In the genomic region with DNA sequence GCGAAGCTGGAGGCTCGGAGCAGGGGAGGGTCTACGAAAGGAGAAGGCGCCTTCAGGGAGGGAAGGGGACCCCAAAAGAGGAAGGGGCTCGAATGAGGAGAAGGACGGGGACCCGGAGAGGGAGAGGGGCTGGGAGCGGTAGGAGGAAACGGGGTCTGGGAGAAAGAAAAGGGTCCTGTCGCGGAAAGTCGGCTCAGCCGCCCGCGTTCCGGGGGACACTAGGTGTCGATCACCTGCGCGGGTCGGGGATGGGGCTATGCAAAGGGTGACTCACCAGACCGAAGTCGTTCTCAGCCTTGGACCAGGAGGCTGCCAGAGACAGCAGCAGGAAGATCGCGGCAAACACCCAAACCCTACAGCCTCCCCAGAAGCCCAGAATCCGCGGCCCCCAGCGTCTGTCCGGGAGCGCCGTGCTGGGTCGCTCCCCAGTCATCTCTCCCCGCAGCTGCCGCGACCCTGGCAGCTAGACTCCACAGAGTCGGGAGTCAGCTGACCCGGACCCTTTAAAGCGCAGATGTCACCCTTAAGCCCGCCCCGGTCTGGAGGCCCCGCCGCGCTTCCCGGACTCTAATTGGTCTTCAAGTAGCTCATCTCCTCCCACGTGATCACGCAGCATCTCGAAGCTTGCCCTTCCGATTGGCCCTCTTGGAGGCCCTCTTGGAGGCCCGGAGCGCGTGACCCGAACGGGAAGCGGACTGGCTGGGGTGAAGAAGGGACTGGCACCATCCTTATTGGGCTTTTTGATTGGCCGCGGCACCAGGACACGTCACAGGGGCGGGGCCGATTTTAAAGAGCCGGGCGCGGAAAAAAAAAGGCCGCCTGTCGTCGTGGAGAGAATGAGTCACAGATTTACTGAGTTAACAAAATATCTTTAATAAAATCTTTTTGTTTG, we compare ENCODE assay signal across 1 cellular context.
TF ChIP-seq lines count a peak whose summit lies in the region.

A gene (minus strand): TSS at position 478 of the 892 bp plus-strand sequence. CDS start 45 bp downstream, at position 433.

TF ChIP-seq in GM12878, 131 proteins besides CTCF, POLR2A, EP300 and RAD21 (continued from another document):
- TF ChIP-seq FOS (IDR thresholded peaks at IDR 0.05; ENCODE audit: borderline replicate concordance, extremely low read depth, insufficient read length) (peak; percentile 38), KAT2A (conservative IDR thresholded peaks at IDR 0.05; ENCODE audit: control insufficient read depth, low read depth, low read length) (no peak), IKZF2 (IDR thresholded peaks at IDR 0.05) (no peak), FOXK2 (IDR thresholded peaks at IDR 0.05) (no peak), TCF7 (IDR thresholded peaks at IDR 0.05; ENCODE audit: borderline replicate concordance) (no peak), POU2F2 (IDR thresholded peaks at IDR 0.05; ENCODE audit: borderline replicate concordance, low read depth, low read length) (peak; percentile 83; the same call in 2 of the 3 replicates), BCL11A (IDR thresholded peaks at IDR 0.05; ENCODE audit: low read depth, low read length) (no peak), ASH2L (IDR thresholded peaks at IDR 0.05; ENCODE audit: borderline replicate concordance, low read depth) (no peak), SP1 (IDR thresholded peaks at IDR 0.05; ENCODE audit: low read depth, low read length) (peak; percentile 90), YY1 (IDR thresholded peaks at IDR 0.05; ENCODE audit: low read depth, low read length) (peak; percentile 38), WRNIP1 (IDR thresholded peaks at IDR 0.05; ENCODE audit: borderline replicate concordance, low read depth, low read length) (no peak), CHD4 (IDR thresholded peaks at IDR 0.05) (no peak), CREB1 (IDR thresholded peaks at IDR 0.05; ENCODE audit: low read depth) (peak; percentile 92), SREBF1 (IDR thresholded peaks at IDR 0.05; ENCODE audit: low read length) (0 out of 2 replicates have a peak, but pooled peaks have one; percentile 39), POLR2AphosphoS2 (IDR thresholded peaks at IDR 0.05; ENCODE audit: low read depth, low read length) (peak; percentile 96), ZNF622 (IDR thresholded peaks at IDR 0.05) (no peak), ZZZ3 (IDR thresholded peaks at IDR 0.05; ENCODE audit: control insufficient read depth, insufficient read length, low read depth) (no peak), STAT1 (conservative IDR thresholded peaks at IDR 0.05) (no peak), SMAD5 (IDR thresholded peaks at IDR 0.05; ENCODE audit: low read depth) (peak; percentile 91; the same call in 1 of the 2 replicates), GABPA (IDR thresholded peaks at IDR 0.05; ENCODE audit: low read depth) (no peak), CREM (IDR thresholded peaks at IDR 0.05; ENCODE audit: low read depth) (peak; percentile 86), JUNB (IDR thresholded peaks at IDR 0.05) (no peak; the same call in 1 of the 2 replicates), MYC (IDR thresholded peaks at IDR 0.05; ENCODE audit: insufficient read depth, insufficient read length, insufficient replicate concordance, low read length, severe bottlenecking) (no peak), EED (IDR thresholded peaks at IDR 0.05; ENCODE audit: low read depth) (no peak), MEF2A (IDR thresholded peaks at IDR 0.05; ENCODE audit: insufficient read depth, low read depth, low read length) (no peak), MTA2 (IDR thresholded peaks at IDR 0.05; ENCODE audit: low read depth) (peak; percentile 30; the same call in 1 of the 2 replicates), ZSCAN29 (IDR thresholded peaks at IDR 0.05) (no peak), RCOR1 (conservative IDR thresholded peaks at IDR 0.05; ENCODE audit: low read depth, low read length) (no peak), TCF12 (IDR thresholded peaks at IDR 0.05; ENCODE audit: low read depth, low read length) (peak; percentile 69)
- TF ChIP-seq, protein P1, sequence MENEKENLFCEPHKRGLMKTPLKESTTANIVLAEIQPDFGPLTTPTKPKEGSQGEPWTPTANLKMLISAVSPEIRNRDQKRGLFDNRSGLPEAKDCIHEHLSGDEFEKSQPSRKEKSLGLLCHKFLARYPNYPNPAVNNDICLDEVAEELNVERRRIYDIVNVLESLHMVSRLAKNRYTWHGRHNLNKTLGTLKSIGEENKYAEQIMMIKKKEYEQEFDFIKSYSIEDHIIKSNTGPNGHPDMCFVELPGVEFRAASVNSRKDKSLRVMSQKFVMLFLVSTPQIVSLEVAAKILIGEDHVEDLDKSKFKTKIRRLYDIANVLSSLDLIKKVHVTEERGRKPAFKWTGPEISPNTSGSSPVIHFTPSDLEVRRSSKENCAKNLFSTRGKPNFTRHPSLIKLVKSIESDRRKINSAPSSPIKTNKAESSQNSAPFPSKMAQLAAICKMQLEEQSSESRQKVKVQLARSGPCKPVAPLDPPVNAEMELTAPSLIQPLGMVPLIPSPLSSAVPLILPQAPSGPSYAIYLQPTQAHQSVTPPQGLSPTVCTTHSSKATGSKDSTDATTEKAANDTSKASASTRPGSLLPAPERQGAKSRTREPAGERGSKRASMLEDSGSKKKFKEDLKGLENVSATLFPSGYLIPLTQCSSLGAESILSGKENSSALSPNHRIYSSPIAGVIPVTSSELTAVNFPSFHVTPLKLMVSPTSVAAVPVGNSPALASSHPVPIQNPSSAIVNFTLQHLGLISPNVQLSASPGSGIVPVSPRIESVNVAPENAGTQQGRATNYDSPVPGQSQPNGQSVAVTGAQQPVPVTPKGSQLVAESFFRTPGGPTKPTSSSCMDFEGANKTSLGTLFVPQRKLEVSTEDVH (IDR thresholded peaks at IDR 0.05; ENCODE audit: low read depth, partially characterized antibody) = no peak
- TF ChIP-seq, protein P2, sequence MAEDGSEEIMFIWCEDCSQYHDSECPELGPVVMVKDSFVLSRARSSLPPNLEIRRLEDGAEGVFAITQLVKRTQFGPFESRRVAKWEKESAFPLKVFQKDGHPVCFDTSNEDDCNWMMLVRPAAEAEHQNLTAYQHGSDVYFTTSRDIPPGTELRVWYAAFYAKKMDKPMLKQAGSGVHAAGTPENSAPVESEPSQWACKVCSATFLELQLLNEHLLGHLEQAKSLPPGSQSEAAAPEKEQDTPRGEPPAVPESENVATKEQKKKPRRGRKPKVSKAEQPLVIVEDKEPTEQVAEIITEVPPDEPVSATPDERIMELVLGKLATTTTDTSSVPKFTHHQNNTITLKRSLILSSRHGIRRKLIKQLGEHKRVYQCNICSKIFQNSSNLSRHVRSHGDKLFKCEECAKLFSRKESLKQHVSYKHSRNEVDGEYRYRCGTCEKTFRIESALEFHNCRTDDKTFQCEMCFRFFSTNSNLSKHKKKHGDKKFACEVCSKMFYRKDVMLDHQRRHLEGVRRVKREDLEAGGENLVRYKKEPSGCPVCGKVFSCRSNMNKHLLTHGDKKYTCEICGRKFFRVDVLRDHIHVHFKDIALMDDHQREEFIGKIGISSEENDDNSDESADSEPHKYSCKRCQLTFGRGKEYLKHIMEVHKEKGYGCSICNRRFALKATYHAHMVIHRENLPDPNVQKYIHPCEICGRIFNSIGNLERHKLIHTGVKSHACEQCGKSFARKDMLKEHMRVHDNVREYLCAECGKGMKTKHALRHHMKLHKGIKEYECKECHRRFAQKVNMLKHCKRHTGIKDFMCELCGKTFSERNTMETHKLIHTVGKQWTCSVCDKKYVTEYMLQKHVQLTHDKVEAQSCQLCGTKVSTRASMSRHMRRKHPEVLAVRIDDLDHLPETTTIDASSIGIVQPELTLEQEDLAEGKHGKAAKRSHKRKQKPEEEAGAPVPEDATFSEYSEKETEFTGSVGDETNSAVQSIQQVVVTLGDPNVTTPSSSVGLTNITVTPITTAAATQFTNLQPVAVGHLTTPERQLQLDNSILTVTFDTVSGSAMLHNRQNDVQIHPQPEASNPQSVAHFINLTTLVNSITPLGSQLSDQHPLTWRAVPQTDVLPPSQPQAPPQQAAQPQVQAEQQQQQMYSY (CRISPR knock-in tag; IDR thresholded peaks at IDR 0.05) = no peak
- TF ChIP-seq, protein P3, sequence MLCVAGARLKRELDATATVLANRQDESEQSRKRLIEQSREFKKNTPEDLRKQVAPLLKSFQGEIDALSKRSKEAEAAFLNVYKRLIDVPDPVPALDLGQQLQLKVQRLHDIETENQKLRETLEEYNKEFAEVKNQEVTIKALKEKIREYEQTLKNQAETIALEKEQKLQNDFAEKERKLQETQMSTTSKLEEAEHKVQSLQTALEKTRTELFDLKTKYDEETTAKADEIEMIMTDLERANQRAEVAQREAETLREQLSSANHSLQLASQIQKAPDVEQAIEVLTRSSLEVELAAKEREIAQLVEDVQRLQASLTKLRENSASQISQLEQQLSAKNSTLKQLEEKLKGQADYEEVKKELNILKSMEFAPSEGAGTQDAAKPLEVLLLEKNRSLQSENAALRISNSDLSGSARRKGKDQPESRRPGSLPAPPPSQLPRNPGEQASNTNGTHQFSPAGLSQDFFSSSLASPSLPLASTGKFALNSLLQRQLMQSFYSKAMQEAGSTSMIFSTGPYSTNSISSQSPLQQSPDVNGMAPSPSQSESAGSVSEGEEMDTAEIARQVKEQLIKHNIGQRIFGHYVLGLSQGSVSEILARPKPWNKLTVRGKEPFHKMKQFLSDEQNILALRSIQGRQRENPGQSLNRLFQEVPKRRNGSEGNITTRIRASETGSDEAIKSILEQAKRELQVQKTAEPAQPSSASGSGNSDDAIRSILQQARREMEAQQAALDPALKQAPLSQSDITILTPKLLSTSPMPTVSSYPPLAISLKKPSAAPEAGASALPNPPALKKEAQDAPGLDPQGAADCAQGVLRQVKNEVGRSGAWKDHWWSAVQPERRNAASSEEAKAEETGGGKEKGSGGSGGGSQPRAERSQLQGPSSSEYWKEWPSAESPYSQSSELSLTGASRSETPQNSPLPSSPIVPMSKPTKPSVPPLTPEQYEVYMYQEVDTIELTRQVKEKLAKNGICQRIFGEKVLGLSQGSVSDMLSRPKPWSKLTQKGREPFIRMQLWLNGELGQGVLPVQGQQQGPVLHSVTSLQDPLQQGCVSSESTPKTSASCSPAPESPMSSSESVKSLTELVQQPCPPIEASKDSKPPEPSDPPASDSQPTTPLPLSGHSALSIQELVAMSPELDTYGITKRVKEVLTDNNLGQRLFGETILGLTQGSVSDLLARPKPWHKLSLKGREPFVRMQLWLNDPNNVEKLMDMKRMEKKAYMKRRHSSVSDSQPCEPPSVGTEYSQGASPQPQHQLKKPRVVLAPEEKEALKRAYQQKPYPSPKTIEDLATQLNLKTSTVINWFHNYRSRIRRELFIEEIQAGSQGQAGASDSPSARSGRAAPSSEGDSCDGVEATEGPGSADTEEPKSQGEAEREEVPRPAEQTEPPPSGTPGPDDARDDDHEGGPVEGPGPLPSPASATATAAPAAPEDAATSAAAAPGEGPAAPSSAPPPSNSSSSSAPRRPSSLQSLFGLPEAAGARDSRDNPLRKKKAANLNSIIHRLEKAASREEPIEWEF (IDR thresholded peaks at IDR 0.05; ENCODE audit: insufficient replicate concordance, low read depth, low read length) = no peak
- TF ChIP-seq, protein P4, sequence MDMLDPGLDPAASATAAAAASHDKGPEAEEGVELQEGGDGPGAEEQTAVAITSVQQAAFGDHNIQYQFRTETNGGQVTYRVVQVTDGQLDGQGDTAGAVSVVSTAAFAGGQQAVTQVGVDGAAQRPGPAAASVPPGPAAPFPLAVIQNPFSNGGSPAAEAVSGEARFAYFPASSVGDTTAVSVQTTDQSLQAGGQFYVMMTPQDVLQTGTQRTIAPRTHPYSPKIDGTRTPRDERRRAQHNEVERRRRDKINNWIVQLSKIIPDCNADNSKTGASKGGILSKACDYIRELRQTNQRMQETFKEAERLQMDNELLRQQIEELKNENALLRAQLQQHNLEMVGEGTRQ (IDR thresholded peaks at IDR 0.05; ENCODE audit: borderline replicate concordance, low read depth, low read length) = peak; percentile 95
- TF ChIP-seq, protein P5, sequence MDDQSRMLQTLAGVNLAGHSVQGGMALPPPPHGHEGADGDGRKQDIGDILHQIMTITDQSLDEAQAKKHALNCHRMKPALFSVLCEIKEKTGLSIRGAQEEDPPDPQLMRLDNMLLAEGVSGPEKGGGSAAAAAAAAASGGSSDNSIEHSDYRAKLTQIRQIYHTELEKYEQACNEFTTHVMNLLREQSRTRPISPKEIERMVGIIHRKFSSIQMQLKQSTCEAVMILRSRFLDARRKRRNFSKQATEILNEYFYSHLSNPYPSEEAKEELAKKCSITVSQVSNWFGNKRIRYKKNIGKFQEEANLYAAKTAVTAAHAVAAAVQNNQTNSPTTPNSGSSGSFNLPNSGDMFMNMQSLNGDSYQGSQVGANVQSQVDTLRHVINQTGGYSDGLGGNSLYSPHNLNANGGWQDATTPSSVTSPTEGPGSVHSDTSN (IDR thresholded peaks at IDR 0.05; ENCODE audit: insufficient replicate concordance, low read depth, low read length) = peak; percentile 48
